Comparison of ENCODE assay signal across 1 cellular context in the genomic region with DNA sequence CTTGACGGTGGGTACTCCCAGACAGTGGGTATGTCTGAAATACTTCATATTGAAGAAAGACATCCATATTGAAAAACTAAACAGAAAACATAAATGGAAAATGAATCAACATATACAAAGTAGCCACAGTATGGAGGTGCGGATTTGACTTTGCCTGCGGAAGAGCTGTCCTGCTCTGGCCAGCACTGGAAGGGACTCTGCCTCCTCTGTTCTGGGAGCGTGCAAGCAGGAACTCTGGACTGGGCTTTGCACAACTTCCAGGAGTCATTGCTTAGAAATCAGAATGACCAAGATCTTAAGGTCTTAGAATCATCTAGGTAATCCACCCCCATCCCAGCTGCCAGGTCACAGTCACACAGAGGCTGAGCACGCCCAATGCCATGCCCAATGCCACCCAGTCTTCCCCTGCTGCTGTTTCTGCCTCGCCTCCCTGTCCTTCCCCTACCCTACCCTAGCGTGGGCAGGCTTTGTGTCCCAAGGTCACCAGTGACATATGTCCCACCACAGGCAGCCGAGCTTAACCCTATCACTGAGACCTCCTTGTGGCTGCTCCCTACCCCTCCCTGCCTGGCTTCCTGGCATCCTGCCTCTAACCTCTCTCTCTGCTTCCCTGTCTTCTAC.
TF ChIP-seq lines count a peak whose summit lies in the region.

No MANE protein-coding gene starts in this region.

TF ChIP-seq in A549, 52 proteins besides CTCF, POLR2A, EP300 and RAD21 (continued from another document):
- no peak for TF ChIP-seq E2F6 (IDR thresholded peaks at IDR 0.05; ENCODE audit: borderline replicate concordance, low read depth)
TF ChIP-seq in A549: peak in this region for 0.
